10 cellular contexts compared by ENCODE assay signal in the genomic region with DNA sequence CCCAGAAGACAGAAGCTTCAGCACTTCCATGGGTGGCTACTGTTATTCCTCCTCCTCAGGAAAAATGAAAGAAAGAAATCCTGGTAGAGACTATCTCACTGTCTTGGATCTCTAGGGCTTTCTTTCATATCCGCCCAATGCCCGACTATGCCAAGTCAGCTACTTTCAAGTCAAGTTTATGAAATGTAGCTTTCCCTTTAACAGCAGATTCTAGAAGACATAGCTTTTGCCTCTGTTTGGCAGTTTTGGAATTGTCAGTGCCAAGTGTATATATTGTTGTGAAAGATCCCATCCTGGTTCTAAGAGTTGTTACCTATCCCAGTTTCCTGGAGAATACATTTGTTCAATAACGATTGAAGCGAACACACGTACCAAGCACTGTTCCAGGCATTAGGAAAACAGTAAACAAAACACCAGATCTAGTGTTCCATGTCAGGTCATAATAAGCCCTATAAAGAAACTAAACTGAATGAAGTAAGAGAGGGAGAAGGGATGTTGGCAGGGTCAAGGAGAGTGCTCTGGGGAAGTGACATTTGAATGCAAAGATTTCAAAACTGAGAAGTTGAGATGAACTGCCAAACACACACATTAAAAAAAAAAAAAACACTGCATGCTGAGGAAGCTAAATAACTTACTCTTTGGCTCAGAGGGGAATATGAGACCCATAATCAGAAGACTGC. TPM values are rescaled to one million over a fixed set of nuclear protein-coding genes. Genes with fewer than 3 reads are reported as not detected.
DNase-seq lines count a peak whose midpoint lies in the region; ATAC-seq and TF ChIP-seq lines count a peak whose summit lies in the region.
"Had no signal": no experiment of that assay in that cellular context is flagged by ENCODE, and none has a peak within 500 bp of the region (broad histone marks: within the 10 kb centered on the region; RNA-seq: fewer than 3 reads in every experiment).

No MANE protein-coding gene starts in this region.

- no peaks in the 10 kb centered on the region for H3F3A ChIP-seq in SK-N-SH (replicated peaks; ENCODE audit: insufficient read depth)

- ATAC-seq in SK-N-SH treated with all-trans-retinoic acid at 6 μM for 48 hours (no peak), HG03354 (IDR thresholded peaks at IDR 0.05; ENCODE audit: poor library complexity, severe bottlenecking, unreplicated experiment) (peak; percentile 28), heart left ventricle (peak in 3 of 4 donors; percentile 22 to 38 (median 24)), thoracic aorta (ENCODE audit: insufficient number of reproducible peaks, low FRiP score, low read depth) (no peak), HG03521 (IDR thresholded peaks at IDR 0.05; ENCODE audit: unreplicated experiment) (no peak)

- H3K36me3 ChIP-seq in SK-N-SH (replicated peaks in 1 of 2; ENCODE audit: control insufficient read depth in 1 of 2, insufficient read depth in 2 of 2, low read length in 1 of 2), result no peaks in the 10 kb centered on the region
- H3K36me3 ChIP-seq in heart left ventricle, result no peaks in the 10 kb centered on the region
- no peaks in the 10 kb centered on the region for H3K36me3 ChIP-seq in thoracic aorta

- TF ChIP-seq POLR2A in heart left ventricle (IDR thresholded peaks at IDR 0.05), result no peak

- intact Hi-C loops in heart left ventricle (cut with DNase I), result no loop called here

- no peak for DNase-seq in SK-N-SH
- DNase-seq in heart left ventricle, result no peak
- no peak for DNase-seq in thoracic aorta (ENCODE audit: low spot score)
- DNase-seq in NCI-H128 (lab: John Stamatoyannopoulos, UW; ENCODE audit: unreplicated experiment), result no peak
- no peak for DNase-seq in NCI-H146 (lab: John Stamatoyannopoulos, UW)
- DNase-seq: NCI-H1417 treated with DMSO at 0.1 percent for 48 hours had no signal

- WGBS in SK-N-SH (ENCODE audit: low lambda C conversion rate), result 58% methylated on average over 5 of the region's 5 CpGs
- WGBS in heart left ventricle, 4 donors, result 43 to 64% (median 58%) methylated on average over 5 of the region's 5 CpGs

- 0 out of 2 replicates have a peak overlapping the region, but pooled peaks have one; percentile 67 for H2AFZ ChIP-seq in SK-N-SH (ENCODE audit: low read depth)

- TF ChIP-seq CTCF in SK-N-SH (IDR thresholded peaks at IDR 0.05), result no peak
- no peak for TF ChIP-seq CTCF in heart left ventricle (IDR thresholded peaks at IDR 0.05)
- no peak for TF ChIP-seq CTCF in thoracic aorta (IDR thresholded peaks at IDR 0.05)

- no peak for TF ChIP-seq RAD21 in SK-N-SH (IDR thresholded peaks at IDR 0.05; ENCODE audit: low read length)

- H3K27ac ChIP-seq in SK-N-SH (ENCODE audit: low read depth in 2 of 2, low read length in 1 of 2), result no peak overlapping the region
- peak overlapping the region in 2 of 12 donors; percentile 5 to 28 for H3K27ac ChIP-seq in heart left ventricle
- no peak overlapping the region for H3K27ac ChIP-seq in thoracic aorta

- H3K9me3 ChIP-seq in SK-N-SH, result no peaks in the 10 kb centered on the region
- H3K9me3 ChIP-seq in heart left ventricle, result no peaks in the 10 kb centered on the region
- no peaks in the 10 kb centered on the region for H3K9me3 ChIP-seq in thoracic aorta

- no peak overlapping the region for H3K9ac ChIP-seq in SK-N-SH

- no peaks in the 10 kb centered on the region for H3K9me2 ChIP-seq in SK-N-SH

- H3K27me3 ChIP-seq in SK-N-SH (ENCODE audit: insufficient read depth) (peaks cover 12% of the 10 kb centered on the region; the same call in 1 of the 2 replicates), heart left ventricle (no peaks in the 10 kb centered on the region), thoracic aorta (replicated peaks; ENCODE audit: insufficient read depth) (no peaks in the 10 kb centered on the region)

- H3K4me2 ChIP-seq in SK-N-SH, result 0 out of 2 replicates have a peak overlapping the region, but pooled peaks have one; percentile 20

- H3K79me2 ChIP-seq in SK-N-SH (ENCODE audit: insufficient read depth), result no peaks in the 10 kb centered on the region

- H3K4me1 ChIP-seq in SK-N-SH (ENCODE audit: control insufficient read depth in 1 of 2, insufficient read depth in 2 of 2, low read depth in 1 of 2, low read length in 1 of 2), result no peaks in the 10 kb centered on the region; a peak in 1 of 4 replicates
- peaks cover 0 to 12% (median 0%) of the 10 kb centered on the region in 12 donors for H3K4me1 ChIP-seq in heart left ventricle
- H3K4me1 ChIP-seq in thoracic aorta (ENCODE audit: control insufficient read depth in 1 of 2, low read depth in 2 of 2), result no peaks in the 10 kb centered on the region

- TF ChIP-seq EP300 in SK-N-SH (IDR thresholded peaks at IDR 0.05; ENCODE audit: borderline replicate concordance in 1 of 2, low read depth in 1 of 2, low read length in 1 of 2), result no peak

- POLR2A ChIA-PET in SK-N-SH (lab: Yijun Ruan, JAX), result no interaction called here

- CTCF ChIA-PET in SK-N-SH (lab: Yijun Ruan, JAX), result interaction anchor here (1.8 kb wide), 1 partner anchor 38 kb away, joined by 5 read pairs; no protein-coding TSS in a partner anchor

- H3K4me3 ChIP-seq in SK-N-SH (ENCODE audit: low read depth in 2 of 2, low read length in 1 of 2), result peak overlapping the region in 1 of 2 experiments; percentile 17; a peak in 1 of 4 replicates
- peak overlapping the region in 7 of 12 donors; percentile 1 to 42 (median 32) for H3K4me3 ChIP-seq in heart left ventricle
- peak overlapping the region; percentile 56 for H3K4me3 ChIP-seq in thoracic aorta

- H4K20me1 ChIP-seq in SK-N-SH (ENCODE audit: insufficient read depth), result no peaks in the 10 kb centered on the region

TF ChIP-seq in SK-N-SH, 30 proteins besides CTCF, POLR2A, EP300 and RAD21 (continues in another document):
- TF ChIP-seq NFIC (IDR thresholded peaks at IDR 0.05; ENCODE audit: borderline replicate concordance) (no peak), FOSL2 (IDR thresholded peaks at IDR 0.05; ENCODE audit: borderline replicate concordance, low read depth) (no peak), MEF2A (IDR thresholded peaks at IDR 0.05; ENCODE audit: borderline replicate concordance, low read depth) (no peak), TAF1 (IDR thresholded peaks at IDR 0.05; ENCODE audit: borderline replicate concordance, low read depth, low read length) (no peak), FOXJ3 (CRISPR knock-in tag; IDR thresholded peaks at IDR 0.05) (no peak), GABPA (IDR thresholded peaks at IDR 0.05; ENCODE audit: low read depth) (no peak), SMC3 (IDR thresholded peaks at IDR 0.05; ENCODE audit: low read depth, low read length) (no peak)
- TF ChIP-seq, protein P1, sequence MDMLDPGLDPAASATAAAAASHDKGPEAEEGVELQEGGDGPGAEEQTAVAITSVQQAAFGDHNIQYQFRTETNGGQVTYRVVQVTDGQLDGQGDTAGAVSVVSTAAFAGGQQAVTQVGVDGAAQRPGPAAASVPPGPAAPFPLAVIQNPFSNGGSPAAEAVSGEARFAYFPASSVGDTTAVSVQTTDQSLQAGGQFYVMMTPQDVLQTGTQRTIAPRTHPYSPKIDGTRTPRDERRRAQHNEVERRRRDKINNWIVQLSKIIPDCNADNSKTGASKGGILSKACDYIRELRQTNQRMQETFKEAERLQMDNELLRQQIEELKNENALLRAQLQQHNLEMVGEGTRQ (IDR thresholded peaks at IDR 0.05; ENCODE audit: borderline replicate concordance, low read depth, low read length), result no peak

TF ChIP-seq in SK-N-SH treated with all-trans-retinoic acid at 6 μM for 48 hours, 23 proteins besides CTCF, POLR2A, EP300 and RAD21 (continues in another document):
- no peak for TF ChIP-seq RARB (CRISPR knock-in tag; IDR thresholded peaks at IDR 0.05)
- TF ChIP-seq PATZ1 (CRISPR knock-in tag; IDR thresholded peaks at IDR 0.05; ENCODE audit: borderline replicate concordance), result no peak
- no peak for TF ChIP-seq ISL1 (CRISPR knock-in tag; IDR thresholded peaks at IDR 0.05)
- TF ChIP-seq PPARA (CRISPR knock-in tag; IDR thresholded peaks at IDR 0.05; ENCODE audit: borderline replicate concordance), result no peak
- TF ChIP-seq ZNF565 (CRISPR knock-in tag; conservative IDR thresholded peaks at IDR 0.05; ENCODE audit: low read depth), result no peak
- TF ChIP-seq ESRRG (CRISPR knock-in tag; IDR thresholded peaks at IDR 0.05), result no peak
- TF ChIP-seq SNAI2 (CRISPR knock-in tag; IDR thresholded peaks at IDR 0.05), result no peak
- no peak for TF ChIP-seq GLIS3 (CRISPR knock-in tag; IDR thresholded peaks at IDR 0.05)
- TF ChIP-seq ZNF70 (CRISPR knock-in tag; IDR thresholded peaks at IDR 0.05), result no peak
- no peak for TF ChIP-seq OSR1 (CRISPR knock-in tag; IDR thresholded peaks at IDR 0.05)

RNA-seq across cellular contexts. Expression of gene ENAM, which starts 14.5 kb away (rescaled TPM):
- polyA plus RNA-seq in SK-N-SH (2012; rRNA removed), result 0.11 and 0.20 TPM in 2 replicates
- 0.18 and 0.19 TPM in 2 replicates for polyA plus RNA-seq in SK-N-SH (2012; cell fraction: cytosol; rRNA removed)
- 0.08 and 0.10 TPM in 2 replicates for polyA plus RNA-seq in SK-N-SH (2012; cell fraction: nucleus; rRNA removed)
- 10 to 100 TPM in 2 of 9 donors, 1 to 10 TPM in 7; 3.7 to 16.0 (median 9.4) TPM for total RNA-seq in heart left ventricle
- 1 to 10 TPM in 1 of 2 donors, under 1 TPM in 1; 0.98 to 1.3 TPM for polyA plus RNA-seq in heart left ventricle
- total RNA-seq in thoracic aorta, result not detected
- total RNA-seq: A172 had no signal

RNA-seq across cellular contexts. Expression of gene AMBN, which starts 22.0 kb away (rescaled TPM):
- not detected in 2 replicates for polyA plus RNA-seq in SK-N-SH (2012; rRNA removed)
- not detected in 2 replicates for polyA plus RNA-seq in SK-N-SH (2012; cell fraction: cytosol; rRNA removed)
- polyA plus RNA-seq in SK-N-SH (2012; cell fraction: nucleus; rRNA removed), result not detected in 2 replicates
- total RNA-seq in heart left ventricle, result not detected
- polyA plus RNA-seq in heart left ventricle, result not detected
- total RNA-seq in thoracic aorta, result not detected

RNA-seq across cellular contexts. Expression of gene JCHAIN, which starts 52.3 kb away (rescaled TPM):
- polyA plus RNA-seq in SK-N-SH (2012; rRNA removed) (1.0 and 1.1 TPM in 2 replicates), heart left ventricle (under 1 TPM; 0.76 to 0.85 TPM)
- 1.5 and 2.2 TPM in 2 replicates for polyA plus RNA-seq in SK-N-SH (2012; cell fraction: cytosol; rRNA removed)
- 0.67 and 1.0 TPM in 2 replicates for polyA plus RNA-seq in SK-N-SH (2012; cell fraction: nucleus; rRNA removed)
- total RNA-seq in heart left ventricle (10 to 100 TPM in 1 of 9 donors, 1 to 10 TPM in 4, under 1 TPM in 2, not detected in 2; 0.19 to 40.0 (median 5.0) TPM), thoracic aorta (1 to 10 TPM; 1.6 to 7.9 TPM)
- total RNA-seq: A172 had no signal

Comparison
In these comparisons a context has a peak if more than half of its experiments do, and no peak if none do; other contexts are left out.
1. ATAC-seq: peak in HG03354 (single experiment) and heart left ventricle (3 of 4); none in SK-N-SH treated with all-trans-retinoic acid at 6 μM for 48 hours (single experiment), thoracic aorta (single experiment) and HG03521 (single experiment).
2. RNA of gene ENAM, which starts 14.5 kb away (total RNA-seq): 3.7 to 16.0 TPM in heart left ventricle; not detected in thoracic aorta; every median in the first group is over 4 times any median in the second.